Comparison of ENCODE assay signal across 27 cellular contexts in genomic region chr2:25692143-25692542, GRCh38. TPM values are rescaled to one million over a fixed set of nuclear protein-coding genes. Genes with fewer than 3 reads are reported as not detected.
DNase-seq lines count a peak whose midpoint lies in the region; ATAC-seq, FAIRE-seq and TF ChIP-seq lines count a peak whose summit lies in the region.
"Had no signal": no experiment of that assay in that cellular context is flagged by ENCODE, and none has a peak within 500 bp of the region (broad histone marks: within the 10 kb centered on the region; RNA-seq: fewer than 3 reads in every experiment).

No MANE protein-coding gene starts in this region.

- H3K9me3 ChIP-seq in HepG2 (ENCODE audit: low read length) (no peaks in the 10 kb centered on the region), right lobe of liver (no peaks in the 10 kb centered on the region), adipocyte (ENCODE audit: control insufficient read depth, low read length) (no peaks in the 10 kb centered on the region), Peyer's patch (no peaks in the 10 kb centered on the region)
- H3K9me3 ChIP-seq: A549, BLaER1, HAP-1, psoas muscle, vagina had no signal

- TF ChIP-seq EP300 in HepG2 (IDR thresholded peaks at IDR 0.05; ENCODE audit: low read depth in 2 of 2, low read length in 2 of 2) = no peak
- no peak for TF ChIP-seq EP300 in HepG2 (CRISPR knock-in tag; IDR thresholded peaks at IDR 0.05; ENCODE audit: borderline replicate concordance)

- H3K79me2 ChIP-seq in HepG2 (ENCODE audit: insufficient read depth, low read length) = no peaks in the 10 kb centered on the region

- FAIRE-seq in HepG2 (lab: Jason Lieb, UNC) = peak; percentile 54
- FAIRE-seq: A549, GM12891 had no signal

- H3K4me3 ChIP-seq in HepG2 (replicated peaks in 1 of 3; ENCODE audit: insufficient read depth in 1 of 3, low read depth in 2 of 3, low read length in 3 of 3) (no peak overlapping the region), right lobe of liver (no peak overlapping the region), adipocyte (ENCODE audit: low read length) (no peak overlapping the region), foreskin fibroblast (ENCODE audit: low read depth in 1 of 2, low read length in 2 of 2) (no peak overlapping the region), Peyer's patch (no peak overlapping the region)
- H3K4me3 ChIP-seq: A549, BLaER1, HAP-1, psoas muscle, vagina had no signal

- no peak overlapping the region for H2AFZ ChIP-seq in HepG2 (ENCODE audit: low read length)

- H3K36me3 Mint-ChIP-seq in activated naive CD4-positive, alpha-beta T cell treated with anti-CD3 and anti-CD28 coated beads, Interleukin-2, amount 10 ng/mL, durations not matched to agents 7 days and 5 days = no peaks in the 10 kb centered on the region

- no peak overlapping the region for H3K4me3 Mint-ChIP-seq in activated naive CD4-positive, alpha-beta T cell treated with anti-CD3 and anti-CD28 coated beads, Interleukin-2, amount 10 ng/mL, durations not matched to agents 7 days and 5 days
- H3K4me3 Mint-ChIP-seq: activated CD4-positive, alpha-beta T cell treated with anti-CD3 and anti-CD28 coated beads, Interleukin-2, amount 10 ng/mL, durations not matched to agents 24 days and 14 days; endodermal cell had no signal

- no peaks in the 10 kb centered on the region for H3K9me3 Mint-ChIP-seq in activated naive CD4-positive, alpha-beta T cell treated with anti-CD3 and anti-CD28 coated beads, Interleukin-2, amount 10 ng/mL, durations not matched to agents 7 days and 5 days
- H3K9me3 Mint-ChIP-seq: activated CD4-positive, alpha-beta T cell treated with anti-CD3 and anti-CD28 coated beads, Interleukin-2, amount 10 ng/mL, durations not matched to agents 24 days and 14 days; endodermal cell had no signal

- H3K27ac ChIP-seq in HepG2 (ENCODE audit: extremely low read length, insufficient read depth, low read length) (no peak overlapping the region), right lobe of liver (no peak overlapping the region), Peyer's patch (no peak overlapping the region)
- H3K27ac ChIP-seq: A549, BLaER1, foreskin keratinocyte, psoas muscle, vagina had no signal

- peaks cover 0 to 2% of the 10 kb centered on the region in 2 experiments; a peak in 2 of 5 replicates for H3K27me3 ChIP-seq in HepG2 (ENCODE audit: control insufficient read depth in 1 of 2, insufficient read depth in 2 of 2, low read length in 2 of 2)
- H3K27me3 ChIP-seq in right lobe of liver = no peaks in the 10 kb centered on the region
- H3K27me3 ChIP-seq in adipocyte (replicated peaks; ENCODE audit: control insufficient read depth, insufficient read depth, low read length) = peaks cover 5% of the 10 kb centered on the region
- no peaks in the 10 kb centered on the region for H3K27me3 ChIP-seq in Peyer's patch
- H3K27me3 ChIP-seq: BLaER1, foreskin keratinocyte, vagina had no signal

- BruUV-seq in HepG2 (replicated peaks; lab: Mats Ljungman, UMichigan) = no TSS peak

- WGBS in HepG2 (ENCODE audit: low lambda C conversion rate) = 32% methylated on average over 4 of the region's 4 CpGs
- 67% methylated on average over 2 of the region's 4 CpGs for WGBS in right lobe of liver (ENCODE audit: insufficient coverage, low coverage, low lambda C conversion rate, missing lambda C conversion rate)

- POLR2A ChIA-PET in HepG2 (lab: Yijun Ruan, JAX) = interaction anchor here (0.7 kb wide), 1 partner anchor 22 kb away, joined by 5 read pairs; no protein-coding TSS in a partner anchor

- ATAC-seq in HepG2 (peak; percentile 45), right lobe of liver (no peak), HG03095 (IDR thresholded peaks at IDR 0.05; ENCODE audit: unreplicated experiment) (no peak)
- ATAC-seq: foreskin keratinocyte, psoas muscle had no signal

- H3K4me2 ChIP-seq in HepG2 (ENCODE audit: low read depth, low read length) = 0 out of 2 replicates have a peak overlapping the region, but pooled peaks have one; percentile 2
- H3K4me2 ChIP-seq: A549, BLaER1 had no signal

- H3K9ac ChIP-seq in HepG2 (ENCODE audit: insufficient read depth, low read depth, low read length) = no peak overlapping the region
- no peak overlapping the region for H3K9ac ChIP-seq in adipocyte (ENCODE audit: low read length)
- H3K9ac ChIP-seq: BLaER1 had no signal

- H3K4me1 ChIP-seq in HepG2 (ENCODE audit: insufficient read depth, low read length) = peaks cover 36% of the 10 kb centered on the region
- H3K4me1 ChIP-seq in right lobe of liver = no peaks in the 10 kb centered on the region
- H3K4me1 ChIP-seq in adipocyte (ENCODE audit: control insufficient read depth, insufficient read depth, low read length) = no peaks in the 10 kb centered on the region
- H3K4me1 ChIP-seq in Peyer's patch = no peaks in the 10 kb centered on the region
- H3K4me1 ChIP-seq: BLaER1, foreskin keratinocyte, HAP-1, psoas muscle, vagina had no signal

- H3K36me3 ChIP-seq in HepG2 (replicated peaks in 1 of 2; ENCODE audit: control insufficient read depth in 1 of 2, insufficient read depth in 2 of 2, low read length in 2 of 2) (no peaks in the 10 kb centered on the region), right lobe of liver (no peaks in the 10 kb centered on the region), adipocyte (ENCODE audit: control insufficient read depth, insufficient read depth, low read length, severe bottlenecking) (no peaks in the 10 kb centered on the region), Peyer's patch (no peaks in the 10 kb centered on the region)
- H3K36me3 ChIP-seq: BLaER1, HAP-1, vagina had no signal

- intact Hi-C loops in HepG2 (cut with micrococcal nuclease; ENCODE audit: unreplicated experiment) (no loop called here), right lobe of liver (cut with DNase I) (no loop called here)

- CTCF ChIA-PET in HepG2 (lab: Yijun Ruan, JAX; ENCODE audit: low intra/inter-chr PET ratio, low total read pairs) = no interaction called here
- CTCF ChIA-PET in activated naive CD4-positive, alpha-beta T cell treated with anti-CD3 and anti-CD28 coated beads, Interleukin-2, amount 10 ng/mL, durations not matched to agents 7 days and 5 days (lab: Charles Lee) = interaction anchor here (1.2 to 2.5 kb wide), 2 partner anchors 8 to 57 kb away, joined by 3 to 11 read pairs; no protein-coding TSS in a partner anchor

- no peaks in the 10 kb centered on the region for H3K4me1 Mint-ChIP-seq in activated naive CD4-positive, alpha-beta T cell treated with anti-CD3 and anti-CD28 coated beads, Interleukin-2, amount 10 ng/mL, durations not matched to agents 7 days and 5 days
- H3K4me1 Mint-ChIP-seq: activated CD4-positive, alpha-beta T cell treated with anti-CD3 and anti-CD28 coated beads, Interleukin-2, amount 10 ng/mL, durations not matched to agents 24 days and 14 days had no signal

- TF ChIP-seq CTCF in HepG2 (CRISPR knock-in tag; IDR thresholded peaks at IDR 0.05) (no peak), right lobe of liver (IDR thresholded peaks at IDR 0.05) (no peak), foreskin fibroblast (IDR thresholded peaks at IDR 0.05; ENCODE audit: low read depth, low read length) (no peak), Peyer's patch (IDR thresholded peaks at IDR 0.05) (no peak)

- in situ Hi-C loops in HepG2 (cut with HindIII; ENCODE audit: extremely low pct_ligation_motif_present, low pct_unique_long_range_greater_than_20kb) = no loop called here

- no peak overlapping the region for H3K27ac Mint-ChIP-seq in activated naive CD4-positive, alpha-beta T cell treated with anti-CD3 and anti-CD28 coated beads, Interleukin-2, amount 10 ng/mL, durations not matched to agents 7 days and 5 days
- H3K27ac Mint-ChIP-seq: activated CD4-positive, alpha-beta T cell treated with anti-CD3 and anti-CD28 coated beads, Interleukin-2, amount 10 ng/mL, durations not matched to agents 24 days and 14 days; endodermal cell had no signal

- TF ChIP-seq POLR2A in HepG2 (IDR thresholded peaks at IDR 0.05; ENCODE audit: insufficient read depth in 1 of 2, low read depth in 2 of 2, low read length in 2 of 2) (no peak), right lobe of liver (IDR thresholded peaks at IDR 0.05) (no peak), Peyer's patch (IDR thresholded peaks at IDR 0.05) (no peak)

- TF ChIP-seq RAD21 in HepG2 (CRISPR knock-in tag; IDR thresholded peaks at IDR 0.05) = no peak

- DNase-seq in HepG2 (ENCODE audit: low spot score) = peak; percentile 60
- DNase-seq in right lobe of liver = no peak
- peak; percentile 47 for DNase-seq in adipocyte (ENCODE audit: low read depth)
- DNase-seq in foreskin fibroblast = peak; percentile 69 to 92
- no peak for DNase-seq in Peyer's patch
- no peak for DNase-seq in T-helper 1 cell
- no peak for DNase-seq in activated naive CD4-positive, alpha-beta T cell treated with anti-CD3 and anti-CD28 coated beads, Interleukin-2, amount 10 ng/mL, durations not matched to agents 7 days and 5 days
- DNase-seq: activated CD4-positive, alpha-beta T cell treated with anti-CD3 and anti-CD28 coated beads, Interleukin-2, amount 10 ng/mL, durations not matched to agents 24 days and 14 days; activated effector memory CD4-positive, alpha-beta T cell treated with anti-CD3 and anti-CD28 coated beads, Interleukin-2, amount 50 U/mL, for 16 hours; amniotic stem cell; DMS 273 treated with DMSO at 0.1 percent for 48 hours; endodermal cell; foreskin keratinocyte; midbrain; NCI-H1048; NCI-H2029 treated with DMSO at 0.1 percent for 48 hours; NCI-H446 treated with DMSO at 0.1 percent for 48 hours; NK-92 treated with Interleukin-12 subunit alpha and Interleukin-12 subunit beta, amount 100 ng/mL, for 24 hours; psoas muscle; stimulated activated CD4-positive, alpha-beta T cell treated with anti-CD3 and anti-CD28 coated beads, Interleukin-12 subunit alpha, Interleukin-12 subunit beta, amount 100 ng/mL, for 4 hours; substantia nigra had no signal

- no peaks in the 10 kb centered on the region for H4K20me1 ChIP-seq in HepG2 (ENCODE audit: insufficient read depth, low read length)
- H4K20me1 ChIP-seq: BLaER1 had no signal

- peaks cover 12% of the 10 kb centered on the region for H3K27me3 Mint-ChIP-seq in activated naive CD4-positive, alpha-beta T cell treated with anti-CD3 and anti-CD28 coated beads, Interleukin-2, amount 10 ng/mL, durations not matched to agents 7 days and 5 days

RNA-seq across cellular contexts. Expression of gene DTNB, which starts 18.8 kb away (rescaled TPM):
- total RNA-seq in HepG2 (2016; rRNA removed; fragmentation: Illumina TruSeq; extraction: Trizol) (13.7 and 14.4 TPM in 2 replicates), right lobe of liver (10 to 100 TPM in 1 of 6 experiments, 1 to 10 TPM in 5; 7.0 to 10.3 (median 8.8) TPM), Peyer's patch (10 to 100 TPM in 1 of 4 donors, 1 to 10 TPM in 2, under 1 TPM in 1; 0.70 to 23.1 (median 6.1) TPM)
- 28.9 and 34.5 TPM in 2 replicates for total RNA-seq in HepG2 (2016; cell fraction: cytosol; rRNA removed; fragmentation: Illumina TruSeq; extraction: Trizol; ENCODE audit: low read depth)
- total RNA-seq in HepG2 (2016; cell fraction: insoluble cytoplasmic fraction; rRNA removed; fragmentation: Illumina TruSeq; extraction: Trizol) = 13.7 and 14.4 TPM in 2 replicates
- 30.4 and 34.2 TPM in 2 replicates for total RNA-seq in HepG2 (2016; cell fraction: membrane; rRNA removed; fragmentation: Illumina TruSeq; extraction: Trizol)
- 19.0 and 20.2 TPM in 2 replicates for total RNA-seq in HepG2 (2016; cell fraction: nucleus; rRNA removed; fragmentation: Illumina TruSeq; extraction: Trizol)
- 21.7 and 23.9 TPM in 2 replicates for polyA plus RNA-seq in HepG2 (2011; rRNA removed)
- polyA plus RNA-seq in HepG2 (2011; cell fraction: cytosol; rRNA removed) = 10.9 and 12.5 TPM in 2 replicates
- 20.1 and 22.6 TPM in 2 replicates for polyA plus RNA-seq in HepG2 (2011; cell fraction: nucleus; rRNA removed)
- polyA plus RNA-seq in HepG2 (2012) = 9.6 and 10.4 TPM in 2 replicates
- 26.8 and 31.6 TPM in 2 replicates for polyA plus RNA-seq in HepG2 (2016; cell fraction: cytosol; fragmentation: Illumina TruSeq; extraction: Trizol; ENCODE audit: low read depth)
- 13.2 and 14.8 TPM in 2 replicates for polyA plus RNA-seq in HepG2 (2016; cell fraction: insoluble cytoplasmic fraction; fragmentation: Illumina TruSeq; extraction: Trizol; ENCODE audit: low read depth)
- polyA plus RNA-seq in HepG2 (2016; cell fraction: membrane; fragmentation: Illumina TruSeq; extraction: Trizol; ENCODE audit: low read depth) = 33.3 and 36.1 TPM in 2 replicates
- polyA plus RNA-seq in HepG2 (2016; cell fraction: nucleus; fragmentation: Illumina TruSeq; extraction: Trizol; ENCODE audit: insufficient read depth, low read depth) = 18.4 and 20.4 TPM in 2 replicates
- 26.2 and 31.7 TPM in 2 replicates for polyA minus RNA-seq in HepG2 (2011; rRNA and poly(A)+ RNA removed; ENCODE audit: low replicate concordance)
- polyA minus RNA-seq in HepG2 (2011; cell fraction: cytosol; rRNA and poly(A)+ RNA removed) = 10.5 and 13.8 TPM in 2 replicates
- polyA minus RNA-seq in HepG2 (2011; cell fraction: nucleus; rRNA and poly(A)+ RNA removed) = 41.6 and 48.1 TPM in 2 replicates

Comparison
In these comparisons a context has a peak if more than half of its experiments do, and no peak if none do; other contexts are left out.
1. DNase-seq: peak in HepG2 (single experiment), adipocyte (single experiment) and foreskin fibroblast (2 of 2); none in right lobe of liver (0 of 3), Peyer's patch (0 of 3), T-helper 1 cell (0 of 5) and activated naive CD4-positive, alpha-beta T cell treated with anti-CD3 and anti-CD28 coated beads, Interleukin-2, amount 10 ng/mL, durations not matched to agents 7 days and 5 days (single experiment).